1 cellular context compared by ENCODE assay signal in genomic region chr19:2977001-2977685, GRCh38.
TF ChIP-seq lines count a peak whose summit lies in the region.

Gene TLE6 (plus strand): TSS chr19:2977564. CDS start chr19:2978234, 670 bp downstream.

TF ChIP-seq in K562, 482 proteins besides CTCF, POLR2A, EP300 and RAD21 (continued from another document and continues in another):
- TF ChIP-seq PKNOX1 (IDR thresholded peaks at IDR 0.05) (peak; percentile 98), ATF7 (IDR thresholded peaks at IDR 0.05) (peak; percentile 55; the same call in 1 of the 2 replicates), ZNF444 (CRISPR knock-in tag; IDR thresholded peaks at IDR 0.05) (no peak), CREB1 (IDR thresholded peaks at IDR 0.05) (no peak), CREB1 (CRISPR knock-in tag; IDR thresholded peaks at IDR 0.05) (peak; percentile 43; the same call in 1 of the 2 replicates), ZBTB5 (IDR thresholded peaks at IDR 0.05) (no peak), TRIM24 (IDR thresholded peaks at IDR 0.05) (no peak), SMARCC2 (IDR thresholded peaks at IDR 0.05; ENCODE audit: low read depth) (no peak), POLR2G (IDR thresholded peaks at IDR 0.05; ENCODE audit: low read depth, low read length) (peak; percentile 77), NUFIP1 (IDR thresholded peaks at IDR 0.05; ENCODE audit: partially characterized antibody) (no peak), BHLHE40 (IDR thresholded peaks at IDR 0.05; ENCODE audit: low read length) (peak; percentile 94), E2F6 (IDR thresholded peaks at IDR 0.05; ENCODE audit: borderline replicate concordance in 1 of 2, extremely low read depth in 1 of 2, insufficient read depth in 1 of 2, insufficient read length in 1 of 2, low read depth in 1 of 2, low read length in 1 of 2, poor library complexity in 1 of 2, severe bottlenecking in 1 of 2) (peak; percentile 83 to 96), CBX3 (IDR thresholded peaks at IDR 0.05; ENCODE audit: borderline replicate concordance in 1 of 2, low read length in 2 of 2) (no peak; a peak in 1 of 3 replicates), HNRNPH1 (optimal IDR thresholded peaks at IDR 0.05; ENCODE audit: low read depth, low read length) (no peak), POLR2B (IDR thresholded peaks at IDR 0.05; ENCODE audit: low read depth, partially characterized antibody) (no peak), TBP (optimal IDR thresholded peaks at IDR 0.05; ENCODE audit: low read depth, low read length) (peak; percentile 60), ZHX1 (conservative IDR thresholded peaks at IDR 0.05; ENCODE audit: low read length) (no peak), TRIM28 (IDR thresholded peaks at IDR 0.05) (no peak), IRF1 (CRISPR knock-in tag; IDR thresholded peaks at IDR 0.05; ENCODE audit: borderline replicate concordance) (no peak), STAT6 (CRISPR knock-in tag; IDR thresholded peaks at IDR 0.05) (no peak), KDM5B (IDR thresholded peaks at IDR 0.05; ENCODE audit: insufficient replicate concordance, low read depth, low read length) (peak; percentile 25), ZNF551 (CRISPR knock-in tag; IDR thresholded peaks at IDR 0.05) (no peak), HCFC1 (IDR thresholded peaks at IDR 0.05; ENCODE audit: low read depth, low read length) (0 out of 2 replicates have a peak, but pooled peaks have one; percentile 9), ZNF764 (CRISPR knock-in tag; IDR thresholded peaks at IDR 0.05; ENCODE audit: low read depth) (no peak), CBX5 (IDR thresholded peaks at IDR 0.05; ENCODE audit: borderline replicate concordance, low read depth) (no peak), RBM25 (IDR thresholded peaks at IDR 0.05; ENCODE audit: low read depth, low read length, severe bottlenecking) (peak; percentile 88), PHF21A (IDR thresholded peaks at IDR 0.05; ENCODE audit: borderline replicate concordance, low read depth) (no peak), MAFK (IDR thresholded peaks at IDR 0.05; ENCODE audit: low read length) (no peak), ZNF707 (CRISPR knock-in tag; conservative IDR thresholded peaks at IDR 0.05) (no peak), RBM15 (IDR thresholded peaks at IDR 0.05; ENCODE audit: insufficient read depth, low read length) (no peak), MTA1 (IDR thresholded peaks at IDR 0.05; ENCODE audit: borderline replicate concordance) (no peak), ZNF165 (CRISPR knock-in tag; IDR thresholded peaks at IDR 0.05; ENCODE audit: borderline replicate concordance) (no peak), ZNF398 (CRISPR knock-in tag; IDR thresholded peaks at IDR 0.05) (no peak), ELK3 (CRISPR knock-in tag; IDR thresholded peaks at IDR 0.05) (no peak), MBD1 (CRISPR knock-in tag; IDR thresholded peaks at IDR 0.05) (no peak)
- TF ChIP-seq, protein P1, sequence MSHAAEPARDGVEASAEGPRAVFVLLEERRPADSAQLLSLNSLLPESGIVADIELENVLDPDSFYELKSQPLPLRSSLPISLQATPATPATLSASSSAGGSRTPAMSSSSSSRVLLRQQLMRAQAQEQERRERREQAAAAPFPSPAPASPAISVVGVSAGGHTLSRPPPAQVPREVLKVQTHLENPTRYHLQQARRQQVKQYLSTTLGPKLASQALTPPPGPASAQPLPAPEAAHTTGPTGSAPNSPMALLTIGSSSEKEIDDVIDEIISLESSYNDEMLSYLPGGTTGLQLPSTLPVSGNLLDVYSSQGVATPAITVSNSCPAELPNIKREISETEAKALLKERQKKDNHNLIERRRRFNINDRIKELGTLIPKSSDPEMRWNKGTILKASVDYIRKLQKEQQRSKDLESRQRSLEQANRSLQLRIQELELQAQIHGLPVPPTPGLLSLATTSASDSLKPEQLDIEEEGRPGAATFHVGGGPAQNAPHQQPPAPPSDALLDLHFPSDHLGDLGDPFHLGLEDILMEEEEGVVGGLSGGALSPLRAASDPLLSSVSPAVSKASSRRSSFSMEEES (CRISPR knock-in tag; IDR thresholded peaks at IDR 0.05): no peak
- TF ChIP-seq, protein P2, sequence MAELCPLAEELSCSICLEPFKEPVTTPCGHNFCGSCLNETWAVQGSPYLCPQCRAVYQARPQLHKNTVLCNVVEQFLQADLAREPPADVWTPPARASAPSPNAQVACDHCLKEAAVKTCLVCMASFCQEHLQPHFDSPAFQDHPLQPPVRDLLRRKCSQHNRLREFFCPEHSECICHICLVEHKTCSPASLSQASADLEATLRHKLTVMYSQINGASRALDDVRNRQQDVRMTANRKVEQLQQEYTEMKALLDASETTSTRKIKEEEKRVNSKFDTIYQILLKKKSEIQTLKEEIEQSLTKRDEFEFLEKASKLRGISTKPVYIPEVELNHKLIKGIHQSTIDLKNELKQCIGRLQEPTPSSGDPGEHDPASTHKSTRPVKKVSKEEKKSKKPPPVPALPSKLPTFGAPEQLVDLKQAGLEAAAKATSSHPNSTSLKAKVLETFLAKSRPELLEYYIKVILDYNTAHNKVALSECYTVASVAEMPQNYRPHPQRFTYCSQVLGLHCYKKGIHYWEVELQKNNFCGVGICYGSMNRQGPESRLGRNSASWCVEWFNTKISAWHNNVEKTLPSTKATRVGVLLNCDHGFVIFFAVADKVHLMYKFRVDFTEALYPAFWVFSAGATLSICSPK (IDR thresholded peaks at IDR 0.05; ENCODE audit: borderline replicate concordance): no peak
- TF ChIP-seq, protein P3, sequence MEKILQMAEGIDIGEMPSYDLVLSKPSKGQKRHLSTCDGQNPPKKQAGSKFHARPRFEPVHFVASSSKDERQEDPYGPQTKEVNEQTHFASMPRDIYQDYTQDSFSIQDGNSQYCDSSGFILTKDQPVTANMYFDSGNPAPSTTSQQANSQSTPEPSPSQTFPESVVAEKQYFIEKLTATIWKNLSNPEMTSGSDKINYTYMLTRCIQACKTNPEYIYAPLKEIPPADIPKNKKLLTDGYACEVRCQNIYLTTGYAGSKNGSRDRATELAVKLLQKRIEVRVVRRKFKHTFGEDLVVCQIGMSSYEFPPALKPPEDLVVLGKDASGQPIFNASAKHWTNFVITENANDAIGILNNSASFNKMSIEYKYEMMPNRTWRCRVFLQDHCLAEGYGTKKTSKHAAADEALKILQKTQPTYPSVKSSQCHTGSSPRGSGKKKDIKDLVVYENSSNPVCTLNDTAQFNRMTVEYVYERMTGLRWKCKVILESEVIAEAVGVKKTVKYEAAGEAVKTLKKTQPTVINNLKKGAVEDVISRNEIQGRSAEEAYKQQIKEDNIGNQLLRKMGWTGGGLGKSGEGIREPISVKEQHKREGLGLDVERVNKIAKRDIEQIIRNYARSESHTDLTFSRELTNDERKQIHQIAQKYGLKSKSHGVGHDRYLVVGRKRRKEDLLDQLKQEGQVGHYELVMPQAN (IDR thresholded peaks at IDR 0.05; ENCODE audit: borderline replicate concordance): peak; percentile 56; the same call in 1 of the 2 replicates
